In the genomic region with DNA sequence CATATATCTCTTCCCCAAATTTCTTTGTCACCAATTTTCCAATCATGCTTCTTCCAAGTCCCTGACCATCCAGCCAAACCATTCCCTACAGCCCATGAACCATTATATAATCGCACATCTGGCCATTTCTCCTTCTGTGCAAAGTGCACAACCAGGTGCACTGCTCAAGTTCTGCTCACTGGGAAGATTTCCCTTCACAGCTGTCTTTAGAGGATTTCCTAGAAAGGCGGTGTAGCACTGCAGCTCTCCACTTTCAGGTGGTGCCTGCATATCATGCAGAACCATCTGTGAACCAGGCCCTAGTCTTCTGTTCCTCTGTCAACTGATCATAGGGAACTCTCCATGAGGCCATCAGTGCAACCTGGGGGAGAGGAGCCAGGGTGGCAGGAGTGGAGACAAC, we compare ENCODE assay signal across 39 cellular contexts.
"Had no signal": no experiment of that assay in that cellular context is flagged by ENCODE, and none has a peak within 500 bp of the region (broad histone marks: within the 10 kb centered on the region; RNA-seq: fewer than 3 reads in every experiment).

No MANE protein-coding gene starts in this region.

- H3K4me3 Mint-ChIP-seq: activated naive CD4-positive, alpha-beta T cell treated with anti-CD3 and anti-CD28 coated beads for 36 hours; activated naive CD4-positive, alpha-beta T cell treated with anti-CD3 and anti-CD28 coated beads, Interleukin-2, amount 10 ng/mL, durations not matched to agents 7 days and 5 days; activated naive CD4-positive, alpha-beta T cell treated with anti-CD3 and anti-CD28 coated beads, Interleukin-2, amount 50 U/mL, for 24 hours; activated naive CD8-positive, alpha-beta T cell; activated naive CD8-positive, alpha-beta T cell treated with anti-CD3 and anti-CD28 coated beads for 36 hours; activated naive CD8-positive, alpha-beta T cell treated with anti-CD3 and anti-CD28 coated beads, Interleukin-2, amount 10 ng/mL, durations not matched to agents 7 days and 5 days; activated naive CD8-positive, alpha-beta T cell treated with anti-CD3 and anti-CD28 coated beads, Interleukin-2, amount 50 U/mL, for 24 hours; activated T-cell treated with anti-CD3 and anti-CD28 coated beads, Interleukin-2, amount 50 U/mL, for 24 hours; activated T-cell treated with anti-CD3 and anti-CD28 coated beads, Interleukin-2, amount 50 U/mL, for 4 hours; activated T-cell treated with anti-CD3 and anti-CD28 coated beads, Interleukin-2, amount 50 U/mL, for 72 hours; activated T-helper 1 cell treated with anti-CD3 and anti-CD28 coated beads, Interleukin-12 subunit alpha, Interleukin-12 subunit beta, Interleukin-2, Interleukin-4 antibody, amounts not matched to agents 30 ng/mL and 10 ng/mL and 1 ng/mL, durations not matched to agents 14 hours and 24 hours and 36 hours; activated T-helper 17 cell treated with anti-CD3 and anti-CD28 coated beads, Interleukin-2, amount 50 U/mL, for 72 hours; brain; central memory CD8-positive, alpha-beta T cell had no signal

- H3K4me1 Mint-ChIP-seq: activated naive CD4-positive, alpha-beta T cell treated with anti-CD3 and anti-CD28 coated beads, Interleukin-2, amount 10 ng/mL, durations not matched to agents 7 days and 5 days; activated naive CD4-positive, alpha-beta T cell treated with anti-CD3 and anti-CD28 coated beads, Interleukin-2, amount 50 U/mL, for 24 hours; activated naive CD8-positive, alpha-beta T cell treated with anti-CD3 and anti-CD28 coated beads for 36 hours; activated naive CD8-positive, alpha-beta T cell treated with anti-CD3 and anti-CD28 coated beads, Interleukin-2, amount 10 ng/mL, durations not matched to agents 7 days and 5 days; activated naive CD8-positive, alpha-beta T cell treated with anti-CD3 and anti-CD28 coated beads, Interleukin-2, amount 50 U/mL, for 24 hours; activated T-helper 17 cell treated with anti-CD3 and anti-CD28 coated beads, Interleukin-2, amount 50 U/mL, for 72 hours; brain; central memory CD8-positive, alpha-beta T cell had no signal

- FAIRE-seq: astrocyte had no signal

- H3K9me3 ChIP-seq: adrenal gland had no signal

- DNase-seq: activated effector memory CD4-positive, alpha-beta T cell treated with anti-CD3 and anti-CD28 coated beads, Interleukin-2, amount 50 U/mL, for 16 hours; activated effector memory CD4-positive, alpha-beta T cell treated with Interleukin-2 at 50 U/mL for 16 hours; activated gamma-delta T cell; activated gamma-delta T cell treated with Interleukin-2 at 50 U/mL for 16 hours; activated naive CD4-positive, alpha-beta T cell; activated naive CD4-positive, alpha-beta T cell treated with anti-CD3 and anti-CD28 coated beads for 36 hours; activated naive CD4-positive, alpha-beta T cell treated with anti-CD3 and anti-CD28 coated beads, Interleukin-2, amount 10 ng/mL, durations not matched to agents 7 days and 5 days; activated naive CD4-positive, alpha-beta T cell treated with anti-CD3 and anti-CD28 coated beads, Interleukin-2, amount 50 U/mL, for 16 hours; activated naive CD4-positive, alpha-beta T cell treated with Interleukin-2 at 50 U/mL for 16 hours; activated naive CD8-positive, alpha-beta T cell treated with anti-CD3 and anti-CD28 coated beads for 36 hours; activated naive CD8-positive, alpha-beta T cell treated with anti-CD3 and anti-CD28 coated beads, Interleukin-2, amount 10 ng/mL, durations not matched to agents 7 days and 5 days; activated naive CD8-positive, alpha-beta T cell treated with anti-CD3 and anti-CD28 coated beads, Interleukin-2, amount 50 U/mL, for 24 hours; activated T-cell treated with anti-CD3 and anti-CD28 coated beads, Interleukin-2, amount 50 U/mL, for 1 hour; activated T-cell treated with anti-CD3 and anti-CD28 coated beads, Interleukin-2, amount 50 U/mL, for 24 hours; activated T-cell treated with anti-CD3 and anti-CD28 coated beads, Interleukin-2, amount 50 U/mL, for 4 hours; activated T-cell treated with anti-CD3 and anti-CD28 coated beads, Interleukin-2, amount 50 U/mL, for 48 hours; activated T-cell treated with anti-CD3 and anti-CD28 coated beads, Interleukin-2, amount 50 U/mL, for 72 hours; adrenal gland; amniotic stem cell; amygdala; anterior cingulate cortex; aorta; body of pancreas; brain microvascular endothelial cell; caudate nucleus; central memory CD4-positive, alpha-beta T cell; cerebellar nuclear complex had no signal

- H3K4me3 ChIP-seq: adrenal gland, ascending aorta, body of pancreas, breast epithelium, cardiac muscle cell had no signal

- H3K27ac Mint-ChIP-seq: activated naive CD4-positive, alpha-beta T cell treated with anti-CD3 and anti-CD28 coated beads for 36 hours; activated naive CD4-positive, alpha-beta T cell treated with anti-CD3 and anti-CD28 coated beads, Interleukin-2, amount 10 ng/mL, durations not matched to agents 7 days and 5 days; activated naive CD4-positive, alpha-beta T cell treated with anti-CD3 and anti-CD28 coated beads, Interleukin-2, amount 50 U/mL, for 24 hours; activated naive CD4-positive, alpha-beta T cell treated with anti-CD3 and anti-CD28 coated beads, Interleukin-2, amount 50 U/mL, for 72 hours; activated naive CD8-positive, alpha-beta T cell; activated naive CD8-positive, alpha-beta T cell treated with anti-CD3 and anti-CD28 coated beads for 36 hours; activated naive CD8-positive, alpha-beta T cell treated with anti-CD3 and anti-CD28 coated beads, Interleukin-2, amount 10 ng/mL, durations not matched to agents 7 days and 5 days; activated naive CD8-positive, alpha-beta T cell treated with anti-CD3 and anti-CD28 coated beads, Interleukin-2, amount 50 U/mL, for 24 hours; activated T-cell treated with anti-CD3 and anti-CD28 coated beads, Interleukin-2, amount 50 U/mL, for 24 hours; activated T-cell treated with anti-CD3 and anti-CD28 coated beads, Interleukin-2, amount 50 U/mL, for 72 hours; activated T-helper 1 cell treated with anti-CD3 and anti-CD28 coated beads, Interleukin-12 subunit alpha, Interleukin-12 subunit beta, Interleukin-2, Interleukin-4 antibody, amounts not matched to agents 30 ng/mL and 10 ng/mL and 1 ng/mL, durations not matched to agents 14 hours and 24 hours and 36 hours; activated T-helper 17 cell treated with anti-CD3 and anti-CD28 coated beads, Interleukin-2, amount 50 U/mL, for 72 hours; activated T-helper 2 cell treated with anti-CD3 and anti-CD28 coated beads, Interferon-gamma antibody, Interleukin-2, Interleukin-4, amounts not matched to agents 10 μg/mL and 5 μg/mL and 100 μg/mL, durations not matched to agents 14 hours and 24 hours and 36 hours; brain had no signal

- H3K9me3 Mint-ChIP-seq: activated naive CD4-positive, alpha-beta T cell treated with anti-CD3 and anti-CD28 coated beads for 36 hours; activated naive CD4-positive, alpha-beta T cell treated with anti-CD3 and anti-CD28 coated beads, Interleukin-2, amount 50 U/mL, for 24 hours; activated naive CD4-positive, alpha-beta T cell treated with anti-CD3 and anti-CD28 coated beads, Interleukin-2, amount 50 U/mL, for 72 hours; activated naive CD8-positive, alpha-beta T cell treated with anti-CD3 and anti-CD28 coated beads for 36 hours; activated naive CD8-positive, alpha-beta T cell treated with anti-CD3 and anti-CD28 coated beads, Interleukin-2, amount 50 U/mL, for 24 hours; activated T-cell treated with anti-CD3 and anti-CD28 coated beads, Interleukin-2, amount 50 U/mL, for 24 hours; activated T-helper 1 cell treated with anti-CD3 and anti-CD28 coated beads, Interleukin-12 subunit alpha, Interleukin-12 subunit beta, Interleukin-2, Interleukin-4 antibody, amounts not matched to agents 30 ng/mL and 10 ng/mL and 1 ng/mL, durations not matched to agents 14 hours and 24 hours and 36 hours; activated T-helper 17 cell treated with anti-CD3 and anti-CD28 coated beads, Interleukin-2, amount 50 U/mL, for 72 hours; activated T-helper 2 cell treated with anti-CD3 and anti-CD28 coated beads, Interferon-gamma antibody, Interleukin-2, Interleukin-4, amounts not matched to agents 10 μg/mL and 5 μg/mL and 100 μg/mL, durations not matched to agents 14 hours and 24 hours and 36 hours; central memory CD8-positive, alpha-beta T cell had no signal

- H3K27me3 ChIP-seq: adrenal gland, ascending aorta, body of pancreas, brain microvascular endothelial cell, breast epithelium, cardiac muscle cell had no signal

- ATAC-seq: activated naive CD4-positive, alpha-beta T cell treated with anti-CD3 and anti-CD28 coated beads, Interleukin-2, amount 50 U/mL, for 72 hours; activated naive CD8-positive, alpha-beta T cell treated with anti-CD3 and anti-CD28 coated beads, Interleukin-2, amount 50 U/mL, for 24 hours; activated T-cell treated with anti-CD3 and anti-CD28 coated beads, Interleukin-2, amount 50 U/mL, for 4 hours; activated T-cell treated with anti-CD3 and anti-CD28 coated beads, Interleukin-2, amount 50 U/mL, for 72 hours; activated T-helper 17 cell treated with anti-CD3 and anti-CD28 coated beads, Interleukin-2, amount 50 U/mL, for 72 hours; body of pancreas had no signal

- H3K27ac ChIP-seq: adrenal gland, ascending aorta, body of pancreas, brain microvascular endothelial cell, breast epithelium, cardiac muscle cell had no signal

- H3K36me3 ChIP-seq: adrenal gland, ascending aorta, brain microvascular endothelial cell, breast epithelium, cardiac muscle cell had no signal

- H3K27me3 Mint-ChIP-seq: activated naive CD4-positive, alpha-beta T cell treated with anti-CD3 and anti-CD28 coated beads, Interleukin-2, amount 10 ng/mL, durations not matched to agents 7 days and 5 days; activated naive CD4-positive, alpha-beta T cell treated with anti-CD3 and anti-CD28 coated beads, Interleukin-2, amount 50 U/mL, for 24 hours; activated naive CD8-positive, alpha-beta T cell; activated naive CD8-positive, alpha-beta T cell treated with anti-CD3 and anti-CD28 coated beads for 36 hours; activated naive CD8-positive, alpha-beta T cell treated with anti-CD3 and anti-CD28 coated beads, Interleukin-2, amount 50 U/mL, for 24 hours; activated T-cell treated with anti-CD3 and anti-CD28 coated beads, Interleukin-2, amount 50 U/mL, for 24 hours; activated T-helper 17 cell treated with anti-CD3 and anti-CD28 coated beads, Interleukin-2, amount 50 U/mL, for 72 hours had no signal

- H3K36me3 Mint-ChIP-seq: activated naive CD4-positive, alpha-beta T cell treated with anti-CD3 and anti-CD28 coated beads, Interleukin-2, amount 10 ng/mL, durations not matched to agents 7 days and 5 days; activated naive CD4-positive, alpha-beta T cell treated with anti-CD3 and anti-CD28 coated beads, Interleukin-2, amount 50 U/mL, for 24 hours; activated naive CD4-positive, alpha-beta T cell treated with anti-CD3 and anti-CD28 coated beads, Interleukin-2, amount 50 U/mL, for 72 hours; activated naive CD8-positive, alpha-beta T cell; activated naive CD8-positive, alpha-beta T cell treated with anti-CD3 and anti-CD28 coated beads for 36 hours; activated naive CD8-positive, alpha-beta T cell treated with anti-CD3 and anti-CD28 coated beads, Interleukin-2, amount 10 ng/mL, durations not matched to agents 7 days and 5 days; brain had no signal

- H3K4me1 ChIP-seq: adrenal gland, ascending aorta, body of pancreas, breast epithelium had no signal
